In genomic region chr18:58653144-58653722, GRCh38 we compare ENCODE assay signal across 8 cellular contexts. TPM values are rescaled to one million over a fixed set of nuclear protein-coding genes. Genes with fewer than 3 reads are reported as not detected.
DNase-seq lines count a peak whose midpoint lies in the region; ATAC-seq and TF ChIP-seq lines count a peak whose summit lies in the region.
"Not testable (repeated sequence)": the region's sequence is repeated elsewhere in the genome, so short reads cannot be mapped to it uniquely, and the experiment has no call there.
"Had no signal": no experiment of that assay in that cellular context is flagged by ENCODE, and none has a peak within 500 bp of the region (broad histone marks: within the 10 kb centered on the region; RNA-seq: fewer than 3 reads in every experiment).

No MANE protein-coding gene starts in this region.

- not testable (repeated sequence) for H3K36me3 Mint-ChIP-seq in T-cell; activated naive CD8-positive, alpha-beta T cell treated with anti-CD3 and anti-CD28 coated beads, Interleukin-2, amount 50 U/mL, for 24 hours (ENCODE audit: low read depth)
- peaks cover 20% of the 10 kb centered on the region for H3K36me3 Mint-ChIP-seq in activated T-helper 1 cell treated with anti-CD3 and anti-CD28 coated beads, Interleukin-12 subunit alpha, Interleukin-12 subunit beta, Interleukin-2, Interleukin-4 antibody, amounts not matched to agents 30 ng/mL and 10 ng/mL and 1 ng/mL, durations not matched to agents 14 hours and 24 hours and 36 hours (ENCODE audit: low read depth)
- H3K36me3 Mint-ChIP-seq in memory B cell, result peaks cover 11% of the 10 kb centered on the region

- H3K27me3 ChIP-seq in GM06990 (replicated peaks; ENCODE audit: control insufficient read depth, insufficient read depth, low read length); HCT116 (ENCODE audit: insufficient read depth, low read length): not testable (repeated sequence)

- not testable (repeated sequence) for H4K20me1 ChIP-seq in HCT116 (ENCODE audit: insufficient read depth)

- not testable (repeated sequence) for H3K4me2 ChIP-seq in HCT116 (ENCODE audit: low read length)

- not testable (repeated sequence) for H3K27me3 Mint-ChIP-seq in T-cell; activated T-helper 1 cell treated with anti-CD3 and anti-CD28 coated beads, Interleukin-12 subunit alpha, Interleukin-12 subunit beta, Interleukin-2, Interleukin-4 antibody, amounts not matched to agents 30 ng/mL and 10 ng/mL and 1 ng/mL, durations not matched to agents 14 hours and 24 hours and 36 hours (ENCODE audit: insufficient read depth); activated naive CD8-positive, alpha-beta T cell treated with anti-CD3 and anti-CD28 coated beads, Interleukin-2, amount 50 U/mL, for 24 hours; memory B cell; stimulated activated naive CD8-positive, alpha-beta T cell treated with anti-CD3 and anti-CD28 coated beads, Interleukin-15, amount 100 ng/mL, for 72 hours

- not testable (repeated sequence) for ATAC-seq in HCT116; T-cell (replicated peaks in 1 of 4); activated naive CD8-positive, alpha-beta T cell treated with anti-CD3 and anti-CD28 coated beads, Interleukin-2, amount 50 U/mL, for 24 hours; memory B cell (ENCODE audit: low read depth); stimulated activated naive CD8-positive, alpha-beta T cell treated with anti-CD3 and anti-CD28 coated beads, Interleukin-15, amount 100 ng/mL, for 72 hours

- not testable (repeated sequence) for H3K36me3 ChIP-seq in GM06990 (ENCODE audit: control insufficient read depth, insufficient read depth, low read length); HCT116 (ENCODE audit: control insufficient read depth in 1 of 2, insufficient read depth in 2 of 2, low read length in 2 of 2)

- not testable (repeated sequence) for H3K9ac ChIP-seq in HCT116 (ENCODE audit: low read length)

- intact Hi-C loops in HCT116 (cut with micrococcal nuclease); activated T-helper 1 cell treated with anti-CD3 and anti-CD28 coated beads, Interleukin-12 subunit alpha, Interleukin-12 subunit beta, Interleukin-2, Interleukin-4 antibody, amounts not matched to agents 30 ng/mL and 10 ng/mL and 1 ng/mL, durations not matched to agents 14 hours and 24 hours and 36 hours (cut with micrococcal nuclease): not testable (repeated sequence)

- TF ChIP-seq CTCF in GM06990 (IDR thresholded peaks at IDR 0.05; ENCODE audit: insufficient read depth, low read length, poor library complexity, severe bottlenecking); HCT116 (IDR thresholded peaks at IDR 0.05 in 2 of 3, conservative IDR thresholded peaks at IDR 0.05 in 1 of 3; ENCODE audit: borderline replicate concordance in 1 of 3, insufficient read depth in 1 of 3, low read depth in 2 of 3, low read length in 2 of 3): not testable (repeated sequence)

- not testable (repeated sequence) for TF ChIP-seq POLR2A in HCT116 (IDR thresholded peaks at IDR 0.05; ENCODE audit: borderline replicate concordance, extremely low read depth, insufficient read depth, insufficient read length)

- not testable (repeated sequence) for H3K9me3 ChIP-seq in HCT116 (ENCODE audit: control insufficient read depth in 1 of 2, insufficient read depth in 1 of 2, low read depth in 1 of 2, low read length in 2 of 2)

- H3K4me1 Mint-ChIP-seq in T-cell (peaks cover 73 to 84% (median 76%) of the 10 kb centered on the region in 3 donors), memory B cell (peaks cover 57% of the 10 kb centered on the region)
- H3K4me1 Mint-ChIP-seq in activated T-helper 1 cell treated with anti-CD3 and anti-CD28 coated beads, Interleukin-12 subunit alpha, Interleukin-12 subunit beta, Interleukin-2, Interleukin-4 antibody, amounts not matched to agents 30 ng/mL and 10 ng/mL and 1 ng/mL, durations not matched to agents 14 hours and 24 hours and 36 hours (ENCODE audit: low read depth), result peaks cover 74% of the 10 kb centered on the region
- peaks cover 71% of the 10 kb centered on the region for H3K4me1 Mint-ChIP-seq in activated naive CD8-positive, alpha-beta T cell treated with anti-CD3 and anti-CD28 coated beads, Interleukin-2, amount 50 U/mL, for 24 hours
- H3K4me1 Mint-ChIP-seq in stimulated activated naive CD8-positive, alpha-beta T cell treated with anti-CD3 and anti-CD28 coated beads, Interleukin-15, amount 100 ng/mL, for 72 hours, result peaks cover 72% of the 10 kb centered on the region

- RAD21 ChIA-PET in HCT116 (lab: Charles Lee; ENCODE audit: low non-redundant PET in 1 of 2, low total read pairs in 2 of 2, uncharacterized antibody in 2 of 2, unreplicated experiment in 2 of 2), result not testable (repeated sequence)

- not testable (repeated sequence) for TF ChIP-seq RAD21 in HCT116 (IDR thresholded peaks at IDR 0.05; ENCODE audit: low read depth)

- POLR2A ChIA-PET in HCT116 (lab: Charles Lee), result not testable (repeated sequence)
- POLR2A ChIA-PET in T-cell (lab: Charles Lee), result interaction anchor here in 1 of 2 donors (0.6 kb wide), 1 partner anchor 64 kb away, joined by 7 read pairs; no protein-coding TSS in a partner anchor

- not testable (repeated sequence) for H3K27ac ChIP-seq in HCT116 (ENCODE audit: low read depth, low read length)

- peak overlapping the region; percentile 44 to 77 for H3K27ac Mint-ChIP-seq in T-cell
- H3K27ac Mint-ChIP-seq in activated T-helper 1 cell treated with anti-CD3 and anti-CD28 coated beads, Interleukin-12 subunit alpha, Interleukin-12 subunit beta, Interleukin-2, Interleukin-4 antibody, amounts not matched to agents 30 ng/mL and 10 ng/mL and 1 ng/mL, durations not matched to agents 14 hours and 24 hours and 36 hours, result peak overlapping the region; percentile 50
- H3K27ac Mint-ChIP-seq in activated naive CD8-positive, alpha-beta T cell treated with anti-CD3 and anti-CD28 coated beads, Interleukin-2, amount 50 U/mL, for 24 hours, result peak overlapping the region; percentile 8
- peak overlapping the region; percentile 73 for H3K27ac Mint-ChIP-seq in memory B cell
- H3K27ac Mint-ChIP-seq in stimulated activated naive CD8-positive, alpha-beta T cell treated with anti-CD3 and anti-CD28 coated beads, Interleukin-15, amount 100 ng/mL, for 72 hours, result peak overlapping the region; percentile 50 to 52

- peak overlapping the region in 1 of 3 donors; percentile 10 for H3K4me3 Mint-ChIP-seq in T-cell
- not testable (repeated sequence) for H3K4me3 Mint-ChIP-seq in activated T-helper 1 cell treated with anti-CD3 and anti-CD28 coated beads, Interleukin-12 subunit alpha, Interleukin-12 subunit beta, Interleukin-2, Interleukin-4 antibody, amounts not matched to agents 30 ng/mL and 10 ng/mL and 1 ng/mL, durations not matched to agents 14 hours and 24 hours and 36 hours; activated naive CD8-positive, alpha-beta T cell treated with anti-CD3 and anti-CD28 coated beads, Interleukin-2, amount 50 U/mL, for 24 hours; memory B cell
- H3K4me3 Mint-ChIP-seq in stimulated activated naive CD8-positive, alpha-beta T cell treated with anti-CD3 and anti-CD28 coated beads, Interleukin-15, amount 100 ng/mL, for 72 hours, result peak overlapping the region; percentile 23 to 33

- not testable (repeated sequence) for H3K4me1 ChIP-seq in HCT116 (ENCODE audit: control insufficient read depth in 1 of 2, insufficient read depth in 2 of 2, low read length in 2 of 2)

- CTCF ChIA-PET in HCT116 (lab: Charles Lee), result not testable (repeated sequence)
- CTCF ChIA-PET in T-cell (lab: Charles Lee), result interaction anchor here in 1 of 2 donors (1.1 kb wide), 1 partner anchor 96 kb away, joined by 3 read pairs; no protein-coding TSS in a partner anchor

- not testable (repeated sequence) for H3K9me2 ChIP-seq in HCT116 (ENCODE audit: insufficient read depth)

- not testable (repeated sequence) for BruUV-seq in HCT116 (replicated peaks; lab: Mats Ljungman, UMichigan)

- H3K79me2 ChIP-seq in HCT116 (ENCODE audit: insufficient read depth, low read length), result not testable (repeated sequence)

- H3K9me3 Mint-ChIP-seq in T-cell (peaks cover 5 to 23% (median 9%) of the 10 kb centered on the region in 3 donors), memory B cell (peaks cover 13% of the 10 kb centered on the region)
- peaks cover 23% of the 10 kb centered on the region for H3K9me3 Mint-ChIP-seq in activated T-helper 1 cell treated with anti-CD3 and anti-CD28 coated beads, Interleukin-12 subunit alpha, Interleukin-12 subunit beta, Interleukin-2, Interleukin-4 antibody, amounts not matched to agents 30 ng/mL and 10 ng/mL and 1 ng/mL, durations not matched to agents 14 hours and 24 hours and 36 hours
- H3K9me3 Mint-ChIP-seq in activated naive CD8-positive, alpha-beta T cell treated with anti-CD3 and anti-CD28 coated beads, Interleukin-2, amount 50 U/mL, for 24 hours, result peaks cover 16% of the 10 kb centered on the region
- H3K9me3 Mint-ChIP-seq in stimulated activated naive CD8-positive, alpha-beta T cell treated with anti-CD3 and anti-CD28 coated beads, Interleukin-15, amount 100 ng/mL, for 72 hours, result peaks cover 18% of the 10 kb centered on the region in 2 donors

- H3K4me3 ChIP-seq in GM06990 (replicated peaks; ENCODE audit: low read depth, low read length), result peak overlapping the region; percentile 53; the same call in 1 of the 2 replicates
- not testable (repeated sequence) for H3K4me3 ChIP-seq in HCT116 (replicated peaks in 1 of 2; ENCODE audit: low read depth in 1 of 2, low read length in 2 of 2)

- not testable (repeated sequence) for DNase-seq in GM06990 (ENCODE audit: extremely low read depth, insufficient read length); HCT116 (ENCODE audit: low read depth, low spot score); T-cell; activated T-helper 1 cell treated with anti-CD3 and anti-CD28 coated beads, Interleukin-12 subunit alpha, Interleukin-12 subunit beta, Interleukin-2, Interleukin-4 antibody, amounts not matched to agents 30 ng/mL and 10 ng/mL and 1 ng/mL, durations not matched to agents 14 hours and 24 hours and 36 hours (ENCODE audit: low spot score); activated naive CD8-positive, alpha-beta T cell treated with anti-CD3 and anti-CD28 coated beads, Interleukin-2, amount 50 U/mL, for 24 hours; memory B cell (ENCODE audit: low spot score in 2 of 2); stimulated activated naive CD8-positive, alpha-beta T cell treated with anti-CD3 and anti-CD28 coated beads, Interleukin-15, amount 100 ng/mL, for 72 hours

- H2AFZ ChIP-seq in HCT116 (ENCODE audit: low read depth, low read length, poor library complexity, severe bottlenecking), result peak overlapping the region; percentile 6

RNA-seq across cellular contexts. Expression of gene MALT1, which starts 18.0 kb away (rescaled TPM):
- total RNA-seq in HCT116 (2021; ENCODE audit: unreplicated experiment), result 41.1 TPM
- 18.0 and 23.4 TPM in 2 replicates for polyA plus RNA-seq in HCT116 (2012)
- 10 to 100 TPM; 54.5 to 83.2 (median 69.5) TPM for total RNA-seq in T-cell
- total RNA-seq in activated T-helper 1 cell treated with anti-CD3 and anti-CD28 coated beads, Interleukin-12 subunit alpha, Interleukin-12 subunit beta, Interleukin-2, Interleukin-4 antibody, amounts not matched to agents 30 ng/mL and 10 ng/mL and 1 ng/mL, durations not matched to agents 14 hours and 24 hours and 36 hours, result 32.4 and 34.1 TPM in 2 replicates

RNA-seq across cellular contexts. Expression of gene ALPK2, which starts 24.3 kb away (rescaled TPM):
- 0.22 TPM for total RNA-seq in HCT116 (2021; ENCODE audit: unreplicated experiment)
- 0.10 and 0.16 TPM in 2 replicates for polyA plus RNA-seq in HCT116 (2012)
- total RNA-seq in T-cell, result 1 to 10 TPM in 3 of 5 donors, under 1 TPM in 2; 0.25 to 3.1 (median 1.1) TPM
- total RNA-seq in activated T-helper 1 cell treated with anti-CD3 and anti-CD28 coated beads, Interleukin-12 subunit alpha, Interleukin-12 subunit beta, Interleukin-2, Interleukin-4 antibody, amounts not matched to agents 30 ng/mL and 10 ng/mL and 1 ng/mL, durations not matched to agents 14 hours and 24 hours and 36 hours, result 0.16 and 0.47 TPM in 2 replicates
- total RNA-seq: Calu3 had no signal

Comparison
In these comparisons a context has a peak if more than half of its experiments do, and no peak if none do; other contexts are left out.
1. H3K27ac Mint-ChIP-seq: peak in every context shown above with its lines; median percentile 73 in memory B cell; 60 in T-cell; 51 in stimulated activated naive CD8-positive, alpha-beta T cell treated with anti-CD3 and anti-CD28 coated beads, Interleukin-15, amount 100 ng/mL, for 72 hours; 50 in activated T-helper 1 cell treated with anti-CD3 and anti-CD28 coated beads, Interleukin-12 subunit alpha, Interleukin-12 subunit beta, Interleukin-2, Interleukin-4 antibody, amounts not matched to agents 30 ng/mL and 10 ng/mL and 1 ng/mL, durations not matched to agents 14 hours and 24 hours and 36 hours; 8 in activated naive CD8-positive, alpha-beta T cell treated with anti-CD3 and anti-CD28 coated beads, Interleukin-2, amount 50 U/mL, for 24 hours.